ENCODE assay signal across 9 cellular contexts in genomic region chr6:110877569-110877968, GRCh38. TPM values are rescaled to one million over a fixed set of nuclear protein-coding genes. Genes with fewer than 3 reads are reported as not detected.
DNase-seq lines count a peak whose midpoint lies in the region; ATAC-seq, FAIRE-seq and TF ChIP-seq lines count a peak whose summit lies in the region.
"Had no signal": no experiment of that assay in that cellular context is flagged by ENCODE, and none has a peak within 500 bp of the region (broad histone marks: within the 10 kb centered on the region; RNA-seq: fewer than 3 reads in every experiment).

No MANE protein-coding gene starts in this region.

- peak overlapping the region; percentile 93 for H3K4me3 Mint-ChIP-seq in memory B cell
- H3K4me3 Mint-ChIP-seq in type B pancreatic cell: peak overlapping the region; percentile 93

- CTCF ChIA-PET in K562 (lab: Yijun Ruan, JAX; ENCODE audit: low intra/inter-chr PET ratio): interaction anchor here (0.9 kb wide), 1 partner anchor 222 kb away, joined by 3 read pairs; no protein-coding TSS in a partner anchor

- POLR2A ChIA-PET in K562 (lab: Yijun Ruan, JAX): interaction anchor here (0.5 to 7.2 kb wide), 11 partner anchors 9 to 624 kb away, joined by 3 to 125 read pairs (median 5); partner anchors contain the start of gene CDK19

- H3K79me2 ChIP-seq in K562 (ENCODE audit: control insufficient read depth, insufficient read depth, low read length): peaks cover 94% of the 10 kb centered on the region

- no peak for TF ChIP-seq CTCF in heart right ventricle (IDR thresholded peaks at IDR 0.05)
- TF ChIP-seq CTCF in K562 (IDR thresholded peaks at IDR 0.05 in 2 of 3, conservative IDR thresholded peaks at IDR 0.05 in 1 of 3; ENCODE audit: insufficient read depth in 2 of 3, low read depth in 1 of 3, low read length in 3 of 3): no peak
- no peak for TF ChIP-seq CTCF in type B pancreatic cell (conservative IDR thresholded peaks at IDR 0.05)

- H3K4me2 ChIP-seq in K562 (ENCODE audit: insufficient read depth, low read length): peak overlapping the region; percentile 90

- WGBS in heart right ventricle, 2 donors: 32 to 46% methylated on average over 2 of the region's 2 CpGs
- WGBS in K562 (ENCODE audit: insufficient coverage, low coverage, missing lambda C conversion rate): 0% methylated on average over 2 of the region's 2 CpGs

- peak overlapping the region; percentile 84 to 92; a peak in 3 of 4 replicates for H3K9ac ChIP-seq in K562 (ENCODE audit: insufficient read depth in 1 of 2, low read depth in 2 of 2, low read length in 2 of 2)

- H3K4me3 ChIP-seq in heart right ventricle: peak overlapping the region in 8 of 10 donors; percentile 68 to 96 (median 92)
- H3K4me3 ChIP-seq in K562: peak overlapping the region; percentile 84

- no peak overlapping the region for H2AFZ ChIP-seq in K562 (ENCODE audit: low read depth, low read length)

- H3K27me3 ChIP-seq in heart right ventricle (no peaks in the 10 kb centered on the region), K562 (ENCODE audit: control insufficient read depth in 2 of 2, insufficient read depth in 2 of 2, low read length in 2 of 2) (no peaks in the 10 kb centered on the region)

- H3K4me1 Mint-ChIP-seq in memory B cell (peaks cover 43% of the 10 kb centered on the region), type B pancreatic cell (ENCODE audit: unreplicated experiment) (peaks cover 49% of the 10 kb centered on the region)

- DNase-seq in heart right ventricle (no peak), cardiac septum (ENCODE audit: low spot score) (no peak), K562 (ENCODE audit: extremely low read depth in 1 of 4, low spot score in 3 of 4) (no peak), memory B cell (ENCODE audit: low spot score in 2 of 2) (no peak), type B pancreatic cell (ENCODE audit: extremely low spot score, unreplicated experiment) (no peak), anterior cingulate cortex (lab: John Stamatoyannopoulos, UW) (no peak), sciatic nerve (ENCODE audit: low spot score) (no peak)
- DNase-seq: head of caudate nucleus had no signal

- peak overlapping the region in 5 of 10 donors; percentile 92 to 97 (median 95) for H3K27ac ChIP-seq in heart right ventricle
- H3K27ac ChIP-seq in K562 (ENCODE audit: extremely low read depth, low read depth, low read length): peak overlapping the region; percentile 90; the same call in 2 of the 3 replicates

- H3K36me3 Mint-ChIP-seq in memory B cell (peaks cover 1% of the 10 kb centered on the region), type B pancreatic cell (peaks cover 6% of the 10 kb centered on the region)

- H3K9me3 Mint-ChIP-seq in memory B cell: no peaks in the 10 kb centered on the region
- H3K9me3 Mint-ChIP-seq in type B pancreatic cell: peaks cover 2% of the 10 kb centered on the region

- FAIRE-seq in K562 (lab: Jason Lieb, UNC): no peak

- no peaks in the 10 kb centered on the region for H3K27me3 Mint-ChIP-seq in memory B cell
- peaks cover 2% of the 10 kb centered on the region for H3K27me3 Mint-ChIP-seq in type B pancreatic cell

- TF ChIP-seq POLR2A in K562 (conservative IDR thresholded peaks at IDR 0.05): no peak

- in situ Hi-C loops in K562 (cut with MboI): no loop called here

- H3K27ac Mint-ChIP-seq in memory B cell: peak overlapping the region; percentile 98
- peak overlapping the region; percentile 93 for H3K27ac Mint-ChIP-seq in type B pancreatic cell

- no peak for TF ChIP-seq RAD21 in K562 (CRISPR knock-in tag; conservative IDR thresholded peaks at IDR 0.05 in 1 of 2, IDR thresholded peaks at IDR 0.05 in 1 of 2)

- TF ChIP-seq EP300 in K562 (IDR thresholded peaks at IDR 0.05; ENCODE audit: low read length): no peak

- peaks cover 0 to 75% (median 63%) of the 10 kb centered on the region in 9 donors for H3K4me1 ChIP-seq in heart right ventricle
- peaks cover 35 to 37% of the 10 kb centered on the region in 2 experiments; a peak in 4 of 5 replicates for H3K4me1 ChIP-seq in K562 (replicated peaks in 1 of 2; ENCODE audit: control insufficient read depth in 2 of 2, insufficient read depth in 2 of 2, low read length in 2 of 2)

- H3K36me3 ChIP-seq in heart right ventricle (no peaks in the 10 kb centered on the region), K562 (ENCODE audit: control insufficient read depth, insufficient read depth, low read length) (peaks cover 40% of the 10 kb centered on the region; the same call in 2 of the 3 replicates)

- BruUV-seq in K562 (replicated peaks; lab: Mats Ljungman, UMichigan): no TSS peak

- no peaks in the 10 kb centered on the region for H3K9me3 ChIP-seq in heart right ventricle
- H3K9me3 ChIP-seq in K562 (replicated peaks; ENCODE audit: control insufficient read depth, insufficient read depth, low read depth, low read length): no peaks in the 10 kb centered on the region

- H3K9me1 ChIP-seq in K562 (ENCODE audit: control insufficient read depth, insufficient read depth, low read length): no peaks in the 10 kb centered on the region

- intact Hi-C loops in heart right ventricle (cut with DNase I): loop anchor here in 9 of 10 donors (5.0 to 10.0 kb wide), 10 partner anchors 63 to 343 kb away; partner anchors contain the start of genes GTF3C6 (in 3 of the 9), CDK19 (in 1 of the 9) and RPF2 (in 1 of the 9)
- intact Hi-C loops in cardiac septum (cut with DNase I): loop anchor here (5.0 to 10.0 kb wide), 4 partner anchors 80 to 350 kb away; partner anchors contain the start of genes GTF3C6 and RPF2
- intact Hi-C loops in K562 (cut with micrococcal nuclease): loop anchor here (5.0 kb wide), 3 partner anchors 80 to 125 kb away; partner anchors contain the start of gene GTF3C6
- intact Hi-C loops in sciatic nerve (cut with DNase I): no loop called here

- H4K20me1 ChIP-seq in K562 (replicated peaks; ENCODE audit: control insufficient read depth, insufficient read depth, low read length): peaks cover 60% of the 10 kb centered on the region

- ATAC-seq in heart right ventricle (no peak), K562 (no peak), memory B cell (ENCODE audit: low read depth) (no peak), HG03354 (IDR thresholded peaks at IDR 0.05; ENCODE audit: poor library complexity, severe bottlenecking, unreplicated experiment) (no peak), sciatic nerve (no peak)

TF ChIP-seq in K562, 482 proteins besides CTCF, POLR2A, EP300 and RAD21:
- TF ChIP-seq ELF2 (CRISPR knock-in tag; IDR thresholded peaks at IDR 0.05) (no peak), PTBP1 (IDR thresholded peaks at IDR 0.05; ENCODE audit: low read depth, low read length) (no peak), AFF1 (IDR thresholded peaks at IDR 0.05; ENCODE audit: low read depth in 1 of 2, partially characterized antibody in 2 of 2) (peak in 1 of 2 experiments; percentile 24), KDM5B (IDR thresholded peaks at IDR 0.05; ENCODE audit: insufficient replicate concordance, low read depth, low read length) (no peak)
TF ChIP-seq in K562: peak in this region for 1.

RNA-seq across cellular contexts. Expression of gene AMD1, which starts 3.0 kb away (rescaled TPM):
- total RNA-seq in heart right ventricle: 100 to 1,000 TPM in 1 of 10 donors, 10 to 100 TPM in 9; 38.0 to 101 (median 55.3) TPM
- 10 to 100 TPM; 34.2 to 38.6 TPM for polyA plus RNA-seq in heart right ventricle
- total RNA-seq in cardiac septum: 46.0 TPM
- total RNA-seq in K562 (2011; cell fraction: chromatin; rRNA removed; ENCODE audit: low replicate concordance): 57.6 and 170 TPM in 2 replicates
- total RNA-seq in K562 (2011; cell fraction: nucleolus; rRNA removed): 35.2 and 38.2 TPM in 2 replicates
- 79.6 and 136 TPM in 2 replicates for total RNA-seq in K562 (2011; cell fraction: nucleoplasm; rRNA removed)
- total RNA-seq in K562 (2014; rRNA removed): 69.7 and 69.8 TPM in 2 replicates
- total RNA-seq in K562 (2014; rRNA removed; fragmentation: Illumina TruSeq; extraction: Trizol): 151 and 159 TPM in 2 replicates
- total RNA-seq in K562 (2015; rRNA removed; fragmentation: Illumina TruSeq; extraction: Trizol): 131 and 142 TPM in 2 replicates
- 84.1 and 89.4 TPM in 2 replicates for total RNA-seq in K562 (2021)
- 60.6 and 88.0 TPM in 2 replicates for polyA plus RNA-seq in K562 (2011; rRNA removed)
- polyA plus RNA-seq in K562 (2011; cell fraction: cytosol; rRNA removed): 15.3 and 33.6 TPM in 2 replicates
- polyA plus RNA-seq in K562 (2011; cell fraction: nucleus; rRNA removed): 26.7 and 40.6 TPM in 2 replicates
- 43.8 and 61.9 TPM in 2 replicates for polyA plus RNA-seq in K562 (2012)
- 91.7 and 109 TPM in 2 replicates for polyA plus RNA-seq in K562 (2014; fragmentation: Illumina TruSeq; extraction: Trizol)
- 10 to 100 TPM; 82.1 to 85.6 TPM for polyA plus RNA-seq in K562 (2014; fragmentation: Nextera tagmentation; extraction: Ambion mirVana)
- polyA plus RNA-seq in K562 (2014; rRNA removed): 57.4 and 60.0 TPM in 2 replicates
- polyA minus RNA-seq in K562 (2011; rRNA and poly(A)+ RNA removed): 135 and 160 TPM in 2 replicates
- polyA minus RNA-seq in K562 (2011; cell fraction: cytosol; rRNA and poly(A)+ RNA removed): 38.9 and 71.3 TPM in 2 replicates
- polyA minus RNA-seq in K562 (2011; cell fraction: nucleus; rRNA and poly(A)+ RNA removed): 38.1 and 58.3 TPM in 2 replicates
- total RNA-seq in type B pancreatic cell (ENCODE audit: low replicate concordance): 58.8 and 84.3 TPM in 2 replicates
- 65.9 TPM for total RNA-seq in sciatic nerve
